In the genomic region with DNA sequence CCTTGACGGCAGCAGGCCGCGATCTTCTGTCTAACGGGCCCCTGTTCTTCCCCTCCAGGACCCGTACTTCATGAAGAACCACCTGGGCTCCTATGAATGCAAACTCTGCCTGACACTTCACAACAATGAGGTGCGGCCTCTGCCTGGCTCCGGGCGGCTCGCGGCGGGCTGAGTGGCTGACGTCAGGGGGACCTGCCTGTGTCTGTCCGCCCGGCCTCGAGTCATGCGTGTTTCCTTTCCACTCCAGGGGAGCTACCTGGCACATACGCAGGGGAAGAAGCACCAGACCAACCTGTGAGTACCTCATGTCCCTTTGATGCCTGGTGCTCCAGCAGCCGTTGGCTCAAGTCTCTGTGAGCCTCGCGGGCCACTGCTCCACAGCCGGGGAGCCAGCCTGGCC, we compare ENCODE assay signal across 31 cellular contexts. TPM values are rescaled to one million over a fixed set of nuclear protein-coding genes. Genes with fewer than 3 reads are reported as not detected.
"Had no signal": no experiment of that assay in that cellular context is flagged by ENCODE, and none has a peak within 500 bp of the region (broad histone marks: within the 10 kb centered on the region; RNA-seq: fewer than 3 reads in every experiment).

No MANE protein-coding gene starts in this region.

- ATAC-seq: foreskin keratinocyte; gastroesophageal sphincter; heart left ventricle; naive thymus-derived CD4-positive, alpha-beta T cell; sciatic nerve; stimulated activated effector memory CD8-positive, alpha-beta T cell treated with anti-CD3 and anti-CD28 coated beads, Interleukin-12 subunit alpha, Interleukin-12 subunit beta, amount 100 ng/mL, for 72 hours had no signal

- H3K9ac ChIP-seq: neural progenitor cell had no signal

- FAIRE-seq: endothelial cell of umbilical vein, islet of Langerhans had no signal

- DNase-seq: colonic mucosa; effector CD8-positive, alpha-beta T cell; foreskin keratinocyte; heart left ventricle; hippocampal formation; mesendoderm; midbrain; naive thymus-derived CD4-positive, alpha-beta T cell; nucleus accumbens; stimulated activated CD4-positive, alpha-beta T cell treated with anti-CD3 and anti-CD28 coated beads, Interleukin-2, amount 100 ng/mL, for 24 hours; stimulated activated CD4-positive, alpha-beta T cell treated with anti-CD3 and anti-CD28 coated beads, Interleukin-4, amount 100 ng/mL, for 24 hours; stimulated activated naive CD4-positive, alpha-beta T cell treated with Interleukin-2 at 50 U/mL for 16 hours; stomach; thyroid gland; trophoblast cell had no signal

- H3K9me3 ChIP-seq: colonic mucosa, esophagus muscularis mucosa, gastroesophageal sphincter, heart left ventricle, prostate gland, right atrium auricular region, stomach, thyroid gland, vagina had no signal

- H2AFZ ChIP-seq: neural progenitor cell had no signal

- H3K4me2 ChIP-seq: neural progenitor cell had no signal

- H3K27me3 ChIP-seq: neural progenitor cell, right atrium auricular region, thyroid gland, vagina had no signal

- H3K27ac ChIP-seq: colonic mucosa, esophagus muscularis mucosa, foreskin keratinocyte, gastroesophageal sphincter, heart left ventricle, neural progenitor cell, prostate gland, right atrium auricular region, stomach, thyroid gland, vagina had no signal

- H3K36me3 ChIP-seq: neural progenitor cell had no signal

- H3K4me3 ChIP-seq: colonic mucosa, esophagus muscularis mucosa, gastroesophageal sphincter, heart left ventricle, lung, neural progenitor cell, prostate gland, right atrium auricular region, stomach, thyroid gland, vagina had no signal

RNA-seq across cellular contexts. Expression of a gene that starts 4.6 kb away (rescaled TPM):
- polyA plus RNA-seq: naive thymus-derived CD4-positive, alpha-beta T cell had no signal

RNA-seq across cellular contexts. Expression of a gene that starts 11.7 kb away (rescaled TPM):
- total RNA-seq: endothelial cell of umbilical vein, esophagus muscularis mucosa, fibroblast of lung, foreskin keratinocyte, osteocyte, sciatic nerve, subcutaneous adipose tissue, temporal lobe, thyroid gland, vagina had no signal
- polyA plus RNA-seq: endothelial cell of umbilical vein, fibroblast of lung had no signal

RNA-seq across cellular contexts. Expression of a gene that starts 37.5 kb away (rescaled TPM):
- total RNA-seq: endothelial cell of umbilical vein, epithelial cell of proximal tubule, fibroblast of lung, foreskin keratinocyte had no signal
- polyA plus RNA-seq: fibroblast of lung, foreskin keratinocyte had no signal
